In the genomic region with DNA sequence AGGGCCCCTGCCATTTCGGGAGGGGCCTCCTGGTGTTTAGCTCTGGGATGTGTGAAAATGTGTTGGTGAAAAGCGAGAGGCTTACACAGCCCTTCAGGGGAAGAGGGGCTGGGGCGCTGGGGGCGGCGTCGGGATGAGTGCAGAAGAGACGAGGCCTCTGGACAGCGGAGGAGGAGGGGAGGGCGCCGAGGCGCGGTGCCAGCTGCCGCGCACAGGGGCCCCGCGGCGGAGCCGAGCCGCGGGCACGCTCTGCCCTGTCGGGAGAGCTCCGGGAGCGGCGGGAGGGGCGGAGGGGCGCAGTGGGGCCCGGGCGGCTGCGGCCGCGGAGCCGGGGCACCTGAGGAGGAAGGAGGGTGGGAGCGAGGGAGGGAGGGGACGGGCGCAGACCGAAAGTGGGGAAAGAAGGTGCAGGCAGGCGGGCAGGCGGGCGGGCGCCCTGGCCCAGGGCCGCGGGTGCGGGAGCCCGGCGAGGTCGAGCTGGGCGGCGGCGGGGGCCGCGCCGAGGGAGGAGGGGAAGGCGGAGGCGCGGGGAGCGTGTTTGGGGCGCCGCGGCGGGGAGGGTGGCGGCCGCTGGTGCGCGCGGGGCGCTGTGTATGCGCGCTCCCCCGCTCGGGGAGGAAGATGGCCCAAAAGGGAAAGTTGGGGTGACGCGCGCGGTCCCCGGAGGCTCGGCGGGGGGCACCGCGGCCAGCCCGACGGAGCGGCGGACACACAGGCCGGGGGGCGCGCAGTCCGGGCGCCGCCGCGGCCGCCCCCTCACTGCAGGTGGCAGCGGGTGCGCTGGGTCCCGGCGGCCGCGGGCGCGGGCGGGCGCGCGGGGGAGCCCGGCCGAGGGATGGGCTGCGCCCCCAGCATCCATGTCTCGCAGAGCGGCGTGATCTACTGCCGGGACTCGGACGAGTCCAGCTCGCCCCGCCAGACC, we compare ENCODE assay signal across 9 cellular contexts. TPM values are rescaled to one million over a fixed set of nuclear protein-coding genes. Genes with fewer than 3 reads are reported as not detected.
DNase-seq lines count a peak whose midpoint lies in the region; ATAC-seq and TF ChIP-seq lines count a peak whose summit lies in the region.
"Had no signal": no experiment of that assay in that cellular context is flagged by ENCODE, and none has a peak within 500 bp of the region (broad histone marks: within the 10 kb centered on the region; RNA-seq: fewer than 3 reads in every experiment).

A gene with protein sequence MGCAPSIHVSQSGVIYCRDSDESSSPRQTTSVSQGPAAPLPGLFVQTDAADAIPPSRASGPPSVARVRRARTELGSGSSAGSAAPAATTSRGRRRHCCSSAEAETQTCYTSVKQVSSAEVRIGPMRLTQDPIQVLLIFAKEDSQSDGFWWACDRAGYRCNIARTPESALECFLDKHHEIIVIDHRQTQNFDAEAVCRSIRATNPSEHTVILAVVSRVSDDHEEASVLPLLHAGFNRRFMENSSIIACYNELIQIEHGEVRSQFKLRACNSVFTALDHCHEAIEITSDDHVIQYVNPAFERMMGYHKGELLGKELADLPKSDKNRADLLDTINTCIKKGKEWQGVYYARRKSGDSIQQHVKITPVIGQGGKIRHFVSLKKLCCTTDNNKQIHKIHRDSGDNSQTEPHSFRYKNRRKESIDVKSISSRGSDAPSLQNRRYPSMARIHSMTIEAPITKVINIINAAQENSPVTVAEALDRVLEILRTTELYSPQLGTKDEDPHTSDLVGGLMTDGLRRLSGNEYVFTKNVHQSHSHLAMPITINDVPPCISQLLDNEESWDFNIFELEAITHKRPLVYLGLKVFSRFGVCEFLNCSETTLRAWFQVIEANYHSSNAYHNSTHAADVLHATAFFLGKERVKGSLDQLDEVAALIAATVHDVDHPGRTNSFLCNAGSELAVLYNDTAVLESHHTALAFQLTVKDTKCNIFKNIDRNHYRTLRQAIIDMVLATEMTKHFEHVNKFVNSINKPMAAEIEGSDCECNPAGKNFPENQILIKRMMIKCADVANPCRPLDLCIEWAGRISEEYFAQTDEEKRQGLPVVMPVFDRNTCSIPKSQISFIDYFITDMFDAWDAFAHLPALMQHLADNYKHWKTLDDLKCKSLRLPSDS (plus strand): TSS at position 590 of the 922 bp plus-strand sequence. CDS start 246 bp downstream, at position 836.

- H3K9me3 Mint-ChIP-seq in nephron progenitor cell = peaks cover 6% of the 10 kb centered on the region

- H3K4me3 Mint-ChIP-seq in nephron progenitor cell = peak within 1 kb of the TSS; percentile 84

- H3K4me3 ChIP-seq in SJCRH30 (peak within 1 kb of the TSS; percentile 33; the same call in 1 of the 2 replicates), epithelial cell of proximal tubule (ENCODE audit: low read depth, low read length) (peak within 1 kb of the TSS; percentile 23)

- H3K27ac Mint-ChIP-seq in nephron progenitor cell = no peak within 1 kb of the TSS

- TF ChIP-seq CTCF in epithelial cell of proximal tubule (conservative IDR thresholded peaks at IDR 0.05; ENCODE audit: low read depth, low read length) (no peak), nephron progenitor cell (IDR thresholded peaks at IDR 0.05) (no peak)

- DNase-seq in SJCRH30 (no peak), epithelial cell of proximal tubule (ENCODE audit: low read depth) (no peak), nephron progenitor cell (peak; percentile 47), dermis blood vessel endothelial cell (no peak)

- no peak for ATAC-seq in HG03108 (IDR thresholded peaks at IDR 0.05; ENCODE audit: unreplicated experiment)
- ATAC-seq in HG03565 (IDR thresholded peaks at IDR 0.05; ENCODE audit: unreplicated experiment) = no peak
- no peak for ATAC-seq in HG02973 (IDR thresholded peaks at IDR 0.05; ENCODE audit: unreplicated experiment)
- ATAC-seq: left colon had no signal

- H3K4me1 ChIP-seq in ES-I3 (ENCODE audit: insufficient read depth, low read length) (no peaks in the 10 kb centered on the region), SJCRH30 (no peaks in the 10 kb centered on the region)

- H3K9ac ChIP-seq in ES-I3 (ENCODE audit: low read depth, low read length) = peak within 1 kb of the TSS; percentile 56; the same call in 1 of the 2 replicates

- peaks cover 93% of the 10 kb centered on the region for H3K27me3 Mint-ChIP-seq in nephron progenitor cell (ENCODE audit: low read depth, poor library complexity)

- H3K36me3 Mint-ChIP-seq in nephron progenitor cell (ENCODE audit: low read depth) = no peaks in the 10 kb centered on the region

- H3K4me1 Mint-ChIP-seq in nephron progenitor cell = peaks cover 16% of the 10 kb centered on the region

- H3K36me3 ChIP-seq in ES-I3 (ENCODE audit: insufficient read depth, low read length) (no peaks in the 10 kb centered on the region), SJCRH30 (no peaks in the 10 kb centered on the region)

- H3K27me3 ChIP-seq in SJCRH30 = peaks cover 3% of the 10 kb centered on the region

- H3K9me3 ChIP-seq in ES-I3 (ENCODE audit: control insufficient read depth, insufficient read depth, low read length) (no peaks in the 10 kb centered on the region), SJCRH30 (replicated peaks) (no peaks in the 10 kb centered on the region; the same call in 1 of the 2 replicates)

- no peak within 1 kb of the TSS for H3K27ac ChIP-seq in SJCRH30

RNA-seq across cellular contexts. Expression of the gene that starts here (rescaled TPM):
- total RNA-seq in SJCRH30 (2014; rRNA removed; shearing (Covaris generic)) = 0.10 and 0.22 TPM in 2 replicates
- total RNA-seq in epithelial cell of proximal tubule (0.35 and 0.94 TPM in 2 replicates), dermis blood vessel endothelial cell (under 0.01 TPM in 2 replicates)
